9 cellular contexts compared by ENCODE assay signal in the genomic region with DNA sequence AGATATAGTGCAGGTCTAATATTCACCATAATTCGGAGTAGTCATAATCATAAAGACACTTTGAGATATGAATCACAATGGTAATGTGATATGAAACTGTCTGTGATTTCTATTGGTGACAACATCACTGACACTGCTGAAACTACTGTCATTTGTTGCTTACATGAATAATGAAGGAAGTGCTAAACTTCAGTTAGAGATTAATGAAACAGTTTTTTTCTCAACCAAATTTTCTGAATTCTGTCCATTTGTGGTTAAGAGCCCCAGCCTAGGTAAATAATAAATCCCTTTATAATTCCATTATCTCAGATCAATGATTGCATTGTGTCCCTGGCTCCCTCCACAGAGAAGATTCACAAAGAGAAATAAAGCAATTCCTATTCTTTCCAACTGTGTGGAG.
DNase-seq lines count a peak whose midpoint lies in the region; ATAC-seq and TF ChIP-seq lines count a peak whose summit lies in the region.
"Had no signal": no experiment of that assay in that cellular context is flagged by ENCODE, and none has a peak within 500 bp of the region (broad histone marks: within the 10 kb centered on the region; RNA-seq: fewer than 3 reads in every experiment).

No MANE protein-coding gene starts in this region.

- TF ChIP-seq CTCF in GM10266 (IDR thresholded peaks at IDR 0.05; ENCODE audit: control insufficient read depth, insufficient read depth, low read depth, missing control alignments) = no peak
- TF ChIP-seq CTCF in prostate gland (IDR thresholded peaks at IDR 0.05) = no peak

- no peak for TF ChIP-seq POLR2A in prostate gland (IDR thresholded peaks at IDR 0.05)

- H3K27ac ChIP-seq in prostate gland = no peak overlapping the region

- peaks cover 0 to 2% of the 10 kb centered on the region in 2 donors for H3K9me3 Mint-ChIP-seq in activated naive CD4-positive, alpha-beta T cell treated with anti-CD3 and anti-CD28 coated beads, Interleukin-2, amount 50 U/mL, for 72 hours

- H3K9me3 ChIP-seq in prostate gland = no peaks in the 10 kb centered on the region

- intact Hi-C loops in prostate gland (cut with DNase I) = loop anchor here (5.0 kb wide), 1 partner anchor 125 kb away; a partner anchor contains a TSS

- DNase-seq in GM10266 (ENCODE audit: extremely low spot score) (peak; percentile 43), NCI-H226 (no peak), prostate gland (ENCODE audit: low spot score) (no peak), ecto neural progenitor cell (ENCODE audit: low spot score) (no peak), NOMO-1 treated with dmso at 0.1 percent for 144 hours (lab: John Stamatoyannopoulos, UW; ENCODE audit: unreplicated experiment) (no peak)
- DNase-seq in activated naive CD4-positive, alpha-beta T cell treated with anti-CD3 and anti-CD28 coated beads, Interleukin-2, amount 50 U/mL, for 72 hours (ENCODE audit: low spot score in 2 of 2) = no peak
- DNase-seq: PC-3 had no signal

- 64% methylated on average over 1 of the region's 1 CpG for WGBS in prostate gland

- H3K36me3 Mint-ChIP-seq in activated naive CD4-positive, alpha-beta T cell treated with anti-CD3 and anti-CD28 coated beads, Interleukin-2, amount 50 U/mL, for 72 hours = peaks cover 9 to 30% of the 10 kb centered on the region in 2 donors

- no peak overlapping the region for H3K4me3 ChIP-seq in prostate gland

- H3K4me1 ChIP-seq in prostate gland (replicated peaks) = no peaks in the 10 kb centered on the region

- H3K27ac Mint-ChIP-seq in activated naive CD4-positive, alpha-beta T cell treated with anti-CD3 and anti-CD28 coated beads, Interleukin-2, amount 50 U/mL, for 72 hours = peak overlapping the region; percentile 92

- H3K36me3 ChIP-seq in prostate gland = no peaks in the 10 kb centered on the region

- peak; percentile 67 for ATAC-seq in GM19438 (IDR thresholded peaks at IDR 0.05; ENCODE audit: low read depth, unreplicated experiment)
- ATAC-seq in HG03064 (IDR thresholded peaks at IDR 0.05; ENCODE audit: low read depth, unreplicated experiment) = peak; percentile 72
- ATAC-seq in activated naive CD4-positive, alpha-beta T cell treated with anti-CD3 and anti-CD28 coated beads, Interleukin-2, amount 50 U/mL, for 72 hours = peak; percentile 55 to 71
- ATAC-seq: PC-3 had no signal

- H3K27me3 ChIP-seq in prostate gland (replicated peaks; ENCODE audit: insufficient read depth) = no peaks in the 10 kb centered on the region
